ENCODE assay signal across 20 cellular contexts in the genomic region with DNA sequence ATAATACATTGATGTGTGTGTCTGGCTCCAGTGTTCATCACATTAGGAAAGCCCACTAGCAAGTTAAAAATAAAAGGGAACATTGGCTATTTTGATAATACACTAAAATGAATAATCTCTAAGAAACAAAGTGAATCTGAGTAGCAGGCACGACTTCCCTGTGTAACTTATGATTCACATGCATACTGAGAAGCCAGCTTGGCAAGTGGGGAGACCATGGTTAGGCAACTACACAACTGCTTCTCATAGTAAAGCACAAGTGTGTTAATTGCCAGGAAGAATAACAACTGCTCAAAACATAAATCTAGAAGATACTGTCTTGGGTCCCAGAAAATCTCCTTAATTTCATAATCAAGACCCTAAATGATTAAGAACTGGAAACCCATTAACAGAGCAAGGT. TPM values are rescaled to one million over a fixed set of nuclear protein-coding genes. Genes with fewer than 3 reads are reported as not detected.
A peak's percentile ranks its signal among the peaks of the same experiment; 100 is the strongest.
DNase-seq lines count a peak whose midpoint lies in the region; ATAC-seq and TF ChIP-seq lines count a peak whose summit lies in the region.
"Had no signal": no experiment of that assay in that cellular context is flagged by ENCODE, and none has a peak within 500 bp of the region (broad histone marks: within the 10 kb centered on the region; RNA-seq: fewer than 3 reads in every experiment).

No MANE protein-coding gene starts in this region.

- H3K4me2 ChIP-seq in H9 (ENCODE audit: insufficient read depth, insufficient read length, low read length) = no peak overlapping the region

- H3K23me2 ChIP-seq in H9 (ENCODE audit: insufficient read length, low read depth, low read length, poor library complexity, severe bottlenecking) = peaks cover 17% of the 10 kb centered on the region

- no peak overlapping the region for H3K18ac ChIP-seq in H9 (ENCODE audit: insufficient read length, low read depth, low read length)

- no peak overlapping the region for H2AK5ac ChIP-seq in H9 (ENCODE audit: insufficient read length, low read length)

- H4K91ac ChIP-seq in H9 (ENCODE audit: insufficient read length, low read depth, low read length) = no peak overlapping the region

- no peaks in the 10 kb centered on the region for H3K9me3 ChIP-seq in H9 (ENCODE audit: control insufficient read depth, low read depth, low read length)
- H3K9me3 ChIP-seq: HAP-1, MG63 had no signal

- no peak overlapping the region for H3K9ac ChIP-seq in H9 (ENCODE audit: extremely low read depth, insufficient read length, low read length)

- intact Hi-C loops in left ventricle myocardium superior (cut with micrococcal nuclease) = no loop called here

- H3K4me3 ChIP-seq in epithelial cell of proximal tubule (ENCODE audit: low read depth, low read length) = no peak overlapping the region
- H3K4me3 ChIP-seq: HAP-1, MG63 had no signal

- no peak overlapping the region for H2BK5ac ChIP-seq in H9 (ENCODE audit: insufficient read length, low read length)

- H3K4me1 ChIP-seq in H9 (ENCODE audit: insufficient read depth, low read length) = no peaks in the 10 kb centered on the region

- H3K4me1 Mint-ChIP-seq in activated T-helper 17 cell treated with anti-CD3 and anti-CD28 coated beads, Interleukin-2, amount 50 U/mL, for 72 hours = peaks cover 7% of the 10 kb centered on the region
- peaks cover 15 to 18% of the 10 kb centered on the region in 2 experiments for H3K4me1 Mint-ChIP-seq in H9

- no peak overlapping the region for H3K56ac ChIP-seq in H9 (ENCODE audit: insufficient read length, low read depth, low read length)

- H3K79me1 ChIP-seq in H9 (ENCODE audit: insufficient read depth, low read depth, low read length, poor library complexity, severe bottlenecking) = no peaks in the 10 kb centered on the region

- H2BK12ac ChIP-seq in H9 (ENCODE audit: insufficient read length, low read depth, low read length) = no peak overlapping the region

- H2AFZ ChIP-seq in H9 (ENCODE audit: low read length) = no peak overlapping the region

- no peak overlapping the region for H2BK20ac ChIP-seq in H9 (ENCODE audit: low read depth, low read length, poor library complexity, severe bottlenecking)

- peak; percentile 12 for DNase-seq in Daoy (ENCODE audit: low read depth)
- DNase-seq in epithelial cell of proximal tubule (ENCODE audit: low read depth) = peak; percentile 39
- peak; percentile 65 for DNase-seq in kidney tubule cell (ENCODE audit: low spot score)
- no peak for DNase-seq in NCI-H2107 (lab: John Stamatoyannopoulos, UW)
- DNase-seq in left ventricle myocardium superior = no peak
- no peak for DNase-seq in activated naive CD4-positive, alpha-beta T cell treated with anti-CD3 and anti-CD28 coated beads, Interleukin-2, amount 50 U/mL, for 16 hours
- no peak for DNase-seq in H9
- DNase-seq: DMS 273 treated with DMSO at 0.1 percent for 48 hours, DND-41, IMR-90, NCI-H1092 treated with DMSO at 0.1 percent for 48 hours, NCI-H146, NCI-H2029 treated with DMSO at 0.1 percent for 48 hours, NCI-H2171 treated with DMSO at 0.1 percent for 48 hours, NCI-H446 treated with DMSO at 0.1 percent for 48 hours, SHP77 had no signal

- H3K36me3 Mint-ChIP-seq in activated T-helper 17 cell treated with anti-CD3 and anti-CD28 coated beads, Interleukin-2, amount 50 U/mL, for 72 hours (ENCODE audit: low read depth) = no peaks in the 10 kb centered on the region
- no peaks in the 10 kb centered on the region for H3K36me3 Mint-ChIP-seq in H9 (ENCODE audit: insufficient read depth in 1 of 3, low read depth in 3 of 3)

- TF ChIP-seq CTCF in epithelial cell of proximal tubule (conservative IDR thresholded peaks at IDR 0.05; ENCODE audit: low read depth, low read length) (no peak), H9 (conservative IDR thresholded peaks at IDR 0.05) (no peak)

- H3K27me3 Mint-ChIP-seq in activated T-helper 17 cell treated with anti-CD3 and anti-CD28 coated beads, Interleukin-2, amount 50 U/mL, for 72 hours = peaks cover 34% of the 10 kb centered on the region
- H3K27me3 Mint-ChIP-seq in H9 (ENCODE audit: low read depth) = peaks cover 64% of the 10 kb centered on the region

- no peak overlapping the region for H3K27ac Mint-ChIP-seq in activated T-helper 17 cell treated with anti-CD3 and anti-CD28 coated beads, Interleukin-2, amount 50 U/mL, for 72 hours
- H3K27ac Mint-ChIP-seq in H9 = no peak overlapping the region
- H3K27ac Mint-ChIP-seq: B cell had no signal

- H2BK120ac ChIP-seq in H9 (ENCODE audit: low read depth, low read length, poor library complexity, severe bottlenecking) = no peak overlapping the region

- H3K9me3 Mint-ChIP-seq in activated T-helper 17 cell treated with anti-CD3 and anti-CD28 coated beads, Interleukin-2, amount 50 U/mL, for 72 hours = no peaks in the 10 kb centered on the region
- no peaks in the 10 kb centered on the region for H3K9me3 Mint-ChIP-seq in H9

- ATAC-seq in activated T-helper 17 cell treated with anti-CD3 and anti-CD28 coated beads, Interleukin-2, amount 50 U/mL, for 72 hours (replicated peaks) = peak; percentile 24
- no peak for ATAC-seq in left ventricle myocardium superior

- WGBS in H9 (ENCODE audit: extremely low coverage, insufficient read length, low lambda C conversion rate) = no CpG with 5 or more reads among the region's 1 CpG

- no peak overlapping the region for H4K8ac ChIP-seq in H9 (replicated peaks; ENCODE audit: insufficient read length, low read depth, low read length)

- H3K4ac ChIP-seq in H9 (ENCODE audit: low read depth, low read length) = no peak overlapping the region

- H4K5ac ChIP-seq in H9 (ENCODE audit: insufficient read length, low read depth, low read length) = no peak overlapping the region

- no peaks in the 10 kb centered on the region for H4K20me1 ChIP-seq in H9 (ENCODE audit: control insufficient read depth, insufficient read depth, insufficient read length)

- H3K27ac ChIP-seq in H9 (ENCODE audit: insufficient read length, low read depth, low read length) = no peak overlapping the region

- H3K79me2 ChIP-seq in H9 (ENCODE audit: insufficient read depth, low read length) = no peaks in the 10 kb centered on the region

- no peak overlapping the region for H3K4me3 Mint-ChIP-seq in activated T-helper 17 cell treated with anti-CD3 and anti-CD28 coated beads, Interleukin-2, amount 50 U/mL, for 72 hours
- H3K4me3 Mint-ChIP-seq in H9 = no peak overlapping the region
- H3K4me3 Mint-ChIP-seq: B cell had no signal

- H2BK15ac ChIP-seq in H9 (ENCODE audit: low read depth, low read length) = no peak overlapping the region

- no peak overlapping the region for H3K14ac ChIP-seq in H9 (ENCODE audit: insufficient read depth, low read length)

- no peak overlapping the region for H3T11ph ChIP-seq in H9 (ENCODE audit: low read length)

- H3K27me3 ChIP-seq in H9 (ENCODE audit: insufficient read depth, low read length) = peaks cover 28% of the 10 kb centered on the region; the same call in 1 of the 2 replicates

- no peak overlapping the region for H3K23ac ChIP-seq in H9 (ENCODE audit: insufficient read length, low read depth, low read length)

RNA-seq across cellular contexts. Expression of gene MYO5B, which starts 4.0 kb away (rescaled TPM):
- total RNA-seq in Daoy (2014; rRNA removed; shearing (Covaris generic)) = 2.8 and 3.1 TPM in 2 replicates
- total RNA-seq in activated T-helper 17 cell treated with anti-CD3 and anti-CD28 coated beads, Interleukin-2, amount 50 U/mL, for 72 hours = under 1 TPM in 1 of 2 donors, not detected in 1; 0.29 TPM
- 34.1 and 48.4 TPM in 2 replicates for total RNA-seq in epithelial cell of proximal tubule
- 1.1 TPM for total RNA-seq in left ventricle myocardium superior
- 9.0 and 9.3 TPM in 2 replicates for total RNA-seq in H9 (2021)

Comparison
In these comparisons a context has a peak if more than half of its experiments do, and no peak if none do; other contexts are left out.
1. DNase-seq: peak in Daoy (single experiment), epithelial cell of proximal tubule (single experiment) and kidney tubule cell (single experiment); none in NCI-H2107 (single experiment), left ventricle myocardium superior (single experiment), activated naive CD4-positive, alpha-beta T cell treated with anti-CD3 and anti-CD28 coated beads, Interleukin-2, amount 50 U/mL, for 16 hours (single experiment) and H9 (single experiment).